In the genomic region with DNA sequence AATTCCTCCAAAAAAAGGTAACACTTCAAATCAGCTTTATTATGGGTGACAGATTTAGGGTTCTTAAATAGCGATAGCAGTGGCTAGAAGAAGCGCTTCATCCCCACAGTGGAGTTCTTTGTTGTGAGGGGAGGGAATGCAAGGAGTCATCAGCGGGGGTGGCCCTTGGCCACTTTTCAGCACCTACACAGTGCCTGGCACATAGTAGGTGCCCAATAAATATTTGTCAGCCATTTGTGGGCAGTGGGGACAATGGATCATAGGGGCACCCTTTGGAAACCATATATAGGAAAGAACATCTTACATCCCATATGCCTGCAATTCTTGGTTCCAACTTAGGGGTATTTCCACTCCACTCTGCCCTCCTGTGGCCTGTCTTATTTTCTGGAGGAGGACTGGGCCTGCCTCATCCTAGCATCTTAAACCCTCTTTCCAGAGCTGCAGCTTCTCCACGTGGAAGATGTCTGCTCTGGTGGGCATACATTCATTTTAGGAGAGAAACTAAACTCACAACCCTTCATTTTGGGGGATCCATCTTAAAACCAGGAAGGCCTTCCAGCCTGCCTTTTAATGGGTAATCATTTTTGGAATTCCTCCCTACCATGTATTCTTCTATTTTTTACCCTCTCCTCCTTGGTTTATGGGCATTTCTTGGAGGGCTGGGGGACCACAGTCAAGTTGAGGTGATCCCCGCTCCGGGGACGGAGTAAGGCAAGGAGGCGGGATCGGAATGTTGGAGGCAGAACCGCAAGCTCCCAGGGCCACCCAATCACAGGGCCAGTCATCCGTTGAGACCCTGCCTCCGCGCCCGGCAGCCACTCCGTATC, we compare ENCODE assay signal across 8 cellular contexts. TPM values are rescaled to one million over a fixed set of nuclear protein-coding genes. Genes with fewer than 3 reads are reported as not detected.
DNase-seq lines count a peak whose midpoint lies in the region; ATAC-seq lines count a peak whose summit lies in the region.

No MANE protein-coding gene starts in this region.

- DNase-seq in SIG-M5 treated with dmso at 0.1 percent for 504 hours (lab: John Stamatoyannopoulos, UW; ENCODE audit: unreplicated experiment): peak; percentile 71
- no peak for DNase-seq in SIG-M5 (lab: John Stamatoyannopoulos, UW)
- peak in 1 of 2 experiments; percentile 54 for DNase-seq in SJCRH30
- DNase-seq in dermis blood vessel endothelial cell: peak; percentile 83
- no peak for DNase-seq in COR-L47 (lab: John Stamatoyannopoulos, UW)

- H3K9ac ChIP-seq in mucosa of rectum (ENCODE audit: low read depth in 1 of 2, low read length in 2 of 2): peak overlapping the region; percentile 79 to 85

- H3K9me3 ChIP-seq in SJCRH30 (replicated peaks) (no peaks in the 10 kb centered on the region), mucosa of rectum (ENCODE audit: control insufficient read depth in 2 of 2, low read length in 2 of 2) (no peaks in the 10 kb centered on the region)

- ATAC-seq in HG03378 (IDR thresholded peaks at IDR 0.05; ENCODE audit: unreplicated experiment): peak; percentile 72
- no peak for ATAC-seq in HG03571 (IDR thresholded peaks at IDR 0.05; ENCODE audit: unreplicated experiment)

- H3K27ac ChIP-seq in SJCRH30: peak overlapping the region; percentile 62
- peak overlapping the region; percentile 93 to 100 for H3K27ac ChIP-seq in mucosa of rectum (ENCODE audit: low read depth in 2 of 2, low read length in 2 of 2)

- peak overlapping the region; percentile 50 for H3K4me3 ChIP-seq in SJCRH30
- peak overlapping the region; percentile 63 to 85 for H3K4me3 ChIP-seq in mucosa of rectum (ENCODE audit: low read length in 2 of 2)

- H3K4me1 ChIP-seq in SJCRH30 (peaks cover 6% of the 10 kb centered on the region), mucosa of rectum (ENCODE audit: control insufficient read depth in 2 of 2, insufficient read depth in 2 of 2, low read length in 2 of 2) (peaks cover 34 to 39% of the 10 kb centered on the region in 2 donors)

- H3K36me3 ChIP-seq in SJCRH30 (no peaks in the 10 kb centered on the region), mucosa of rectum (ENCODE audit: control insufficient read depth in 2 of 2, insufficient read depth in 2 of 2, low read length in 2 of 2) (no peaks in the 10 kb centered on the region)

- H3K27me3 ChIP-seq in SJCRH30: no peaks in the 10 kb centered on the region
- H3K27me3 ChIP-seq in mucosa of rectum (ENCODE audit: control insufficient read depth in 2 of 2, insufficient read depth in 2 of 2, low read length in 2 of 2): no peaks in the 10 kb centered on the region

RNA-seq across cellular contexts. Expression of a gene that starts 2.6 kb away (rescaled TPM):
- 2.8 and 3.6 TPM in 2 replicates for total RNA-seq in SJCRH30 (2014; rRNA removed; shearing (Covaris generic))
- total RNA-seq in dermis blood vessel endothelial cell: 3.1 and 8.7 TPM in 2 replicates

RNA-seq across cellular contexts. Expression of a gene that starts 5.0 kb away (rescaled TPM):
- 39.4 and 41.7 TPM in 2 replicates for total RNA-seq in SJCRH30 (2014; rRNA removed; shearing (Covaris generic))
- total RNA-seq in dermis blood vessel endothelial cell: 62.3 and 85.6 TPM in 2 replicates

RNA-seq across cellular contexts. Expression of a gene that starts 11.0 kb away (rescaled TPM):
- total RNA-seq in SJCRH30 (2014; rRNA removed; shearing (Covaris generic)): 0.71 and 1.4 TPM in 2 replicates
- 0.74 and 0.85 TPM in 2 replicates for total RNA-seq in dermis blood vessel endothelial cell

RNA-seq across cellular contexts. Expression of a gene that starts 16.8 kb away (rescaled TPM):
- 60.0 and 63.7 TPM in 2 replicates for total RNA-seq in SJCRH30 (2014; rRNA removed; shearing (Covaris generic))
- 31.6 and 53.1 TPM in 2 replicates for total RNA-seq in dermis blood vessel endothelial cell

RNA-seq across cellular contexts. Expression of a gene that starts 19.2 kb away (rescaled TPM):
- 66.1 and 70.3 TPM in 2 replicates for total RNA-seq in SJCRH30 (2014; rRNA removed; shearing (Covaris generic))
- 9.5 and 22.2 TPM in 2 replicates for total RNA-seq in dermis blood vessel endothelial cell

Comparison
In these comparisons a context has a peak if more than half of its experiments do, and no peak if none do; other contexts are left out.
1. DNase-seq: peak in SIG-M5 treated with dmso at 0.1 percent for 504 hours (single experiment) and dermis blood vessel endothelial cell (single experiment); none in SIG-M5 (single experiment) and COR-L47 (single experiment).